15 cellular contexts compared by ENCODE assay signal in the genomic region with DNA sequence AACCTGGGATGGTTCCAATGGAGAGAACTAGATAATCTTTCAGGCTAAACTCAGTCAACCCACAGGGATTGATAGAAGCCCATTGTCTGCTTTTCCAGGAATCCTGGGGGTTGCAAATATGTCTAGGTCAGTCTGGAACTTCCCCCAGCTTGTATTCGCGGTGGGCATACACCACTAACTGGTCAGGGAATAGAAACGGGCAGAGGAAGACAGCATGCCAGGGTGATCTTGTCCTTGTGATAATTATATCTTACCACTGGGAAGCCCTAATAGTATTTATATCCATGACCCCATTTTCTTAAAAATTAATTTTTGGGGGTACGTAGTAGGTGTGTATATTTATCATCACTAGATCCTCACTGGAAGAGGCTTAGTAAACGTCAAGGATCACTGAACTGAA.
"Had no signal": no experiment of that assay in that cellular context is flagged by ENCODE, and none has a peak within 500 bp of the region (broad histone marks: within the 10 kb centered on the region; RNA-seq: fewer than 3 reads in every experiment).

No MANE protein-coding gene starts in this region.

- H3K36me3 ChIP-seq: upper lobe of right lung had no signal

- H3K4me1 ChIP-seq: parathyroid adenoma had no signal

- H3K9me3 Mint-ChIP-seq: activated CD4-positive, alpha-beta memory T cell treated with anti-CD3 and anti-CD28 coated beads for 36 hours; activated T-helper 1 cell treated with anti-CD3 and anti-CD28 coated beads, Interleukin-12 subunit alpha, Interleukin-12 subunit beta, Interleukin-2, Interleukin-4 antibody, amounts not matched to agents 30 ng/mL and 10 ng/mL and 1 ng/mL, durations not matched to agents 14 hours and 24 hours and 36 hours; brain; natural killer cell treated with Interleukin-12 subunit alpha and Interleukin-12 subunit beta and Interleukin-15 and Interleukin-18, amount 100 ng/mL, for 72 hours; stimulated activated naive CD8-positive, alpha-beta T cell treated with anti-CD3 and anti-CD28 coated beads, Interleukin-15, Interleukin-2, amounts not matched to agents 100 ng/mL and 50 ng/mL, for 24 hours; T-helper 1 cell treated with Interleukin-12 subunit alpha and Interleukin-12 subunit beta and Interleukin-4 antibody, amounts not matched to agents 30 μg/mL and 1 μg/mL, for 36 hours had no signal

- H3K27ac Mint-ChIP-seq: activated CD4-positive, alpha-beta memory T cell treated with anti-CD3 and anti-CD28 coated beads for 36 hours; activated naive CD8-positive, alpha-beta T cell; activated T-helper 1 cell treated with anti-CD3 and anti-CD28 coated beads, Interleukin-12 subunit alpha, Interleukin-12 subunit beta, Interleukin-2, Interleukin-4 antibody, amounts not matched to agents 30 ng/mL and 10 ng/mL and 1 ng/mL, durations not matched to agents 14 hours and 24 hours and 36 hours; stimulated activated naive CD8-positive, alpha-beta T cell treated with anti-CD3 and anti-CD28 coated beads, Interleukin-15, Interleukin-2, amounts not matched to agents 100 ng/mL and 50 ng/mL, for 24 hours; T-helper 1 cell treated with Interleukin-12 subunit alpha and Interleukin-12 subunit beta and Interleukin-4 antibody, amounts not matched to agents 30 μg/mL and 1 μg/mL, for 36 hours had no signal

- H3K4me3 ChIP-seq: upper lobe of right lung had no signal

- H2AFZ ChIP-seq: parathyroid adenoma had no signal

- DNase-seq: activated CD4-positive, alpha-beta memory T cell treated with anti-CD3 and anti-CD28 coated beads for 36 hours; activated CD4-positive, alpha-beta T cell treated with anti-CD3 and anti-CD28 coated beads for 1 hour; activated gamma-delta T cell treated with Interleukin-2 at 50 U/mL for 16 hours; activated T-cell treated with anti-CD3 and anti-CD28 coated beads for 4 hours; caudate nucleus; foreskin melanocyte; left ventricle myocardium superior; upper lobe of right lung had no signal

- H3K9ac ChIP-seq: parathyroid adenoma had no signal

- H3K27ac ChIP-seq: parathyroid adenoma, upper lobe of right lung had no signal

- H3K27me3 ChIP-seq: upper lobe of right lung had no signal

- H3K4me3 Mint-ChIP-seq: activated CD4-positive, alpha-beta memory T cell treated with anti-CD3 and anti-CD28 coated beads for 36 hours; activated naive CD8-positive, alpha-beta T cell; activated T-helper 1 cell treated with anti-CD3 and anti-CD28 coated beads, Interleukin-12 subunit alpha, Interleukin-12 subunit beta, Interleukin-2, Interleukin-4 antibody, amounts not matched to agents 30 ng/mL and 10 ng/mL and 1 ng/mL, durations not matched to agents 14 hours and 24 hours and 36 hours; brain; natural killer cell treated with Interleukin-12 subunit alpha and Interleukin-12 subunit beta and Interleukin-15 and Interleukin-18, amount 100 ng/mL, for 72 hours; stimulated activated naive CD8-positive, alpha-beta T cell treated with anti-CD3 and anti-CD28 coated beads, Interleukin-15, Interleukin-2, amounts not matched to agents 100 ng/mL and 50 ng/mL, for 24 hours; T-helper 1 cell treated with Interleukin-12 subunit alpha and Interleukin-12 subunit beta and Interleukin-4 antibody, amounts not matched to agents 30 μg/mL and 1 μg/mL, for 36 hours had no signal

- H3K9me3 ChIP-seq: upper lobe of right lung had no signal

- H3K36me3 Mint-ChIP-seq: activated CD4-positive, alpha-beta memory T cell treated with anti-CD3 and anti-CD28 coated beads for 36 hours; activated naive CD8-positive, alpha-beta T cell had no signal

- H3K27me3 Mint-ChIP-seq: brain; natural killer cell treated with Interleukin-12 subunit alpha and Interleukin-12 subunit beta and Interleukin-15 and Interleukin-18, amount 100 ng/mL, for 72 hours had no signal

- ATAC-seq: natural killer cell treated with Interleukin-12 subunit alpha and Interleukin-12 subunit beta and Interleukin-15 and Interleukin-18, amount 100 ng/mL, for 72 hours; upper lobe of right lung had no signal
